Comparison of ENCODE assay signal across 17 cellular contexts in the genomic region with DNA sequence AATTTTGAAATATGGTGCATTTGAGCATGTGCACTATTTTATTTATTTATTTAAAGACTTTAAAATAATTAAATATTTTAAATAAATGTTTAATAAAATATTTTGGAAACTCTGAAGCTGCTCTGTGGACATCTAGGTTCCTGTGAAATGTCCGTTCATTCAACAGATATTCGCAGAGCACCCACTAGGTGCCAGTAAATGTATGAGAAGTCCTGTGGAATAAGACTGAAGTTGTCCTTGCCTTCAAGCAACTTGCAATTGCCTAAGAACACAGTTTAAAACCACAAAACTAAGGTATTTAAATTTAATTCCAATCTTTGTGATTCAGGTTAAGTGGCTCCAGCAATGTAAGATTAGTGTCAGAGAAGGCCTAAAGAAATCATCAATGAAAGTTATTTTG.
DNase-seq lines count a peak whose midpoint lies in the region; ATAC-seq, FAIRE-seq and TF ChIP-seq lines count a peak whose summit lies in the region.
"Had no signal": no experiment of that assay in that cellular context is flagged by ENCODE, and none has a peak within 500 bp of the region (broad histone marks: within the 10 kb centered on the region; RNA-seq: fewer than 3 reads in every experiment).

No MANE protein-coding gene starts in this region.

- FAIRE-seq in HepG2 (lab: Jason Lieb, UNC), result no peak

- H3K9ac ChIP-seq in H9 (ENCODE audit: extremely low read depth, insufficient read length, low read length) (no peak overlapping the region), HepG2 (ENCODE audit: insufficient read depth, low read depth, low read length) (no peak overlapping the region)
- H3K9ac ChIP-seq: KMS-11 had no signal

- H4K20me1 ChIP-seq in H9 (ENCODE audit: control insufficient read depth, insufficient read depth, insufficient read length) (no peaks in the 10 kb centered on the region), HepG2 (ENCODE audit: insufficient read depth, low read length) (no peaks in the 10 kb centered on the region)

- intact Hi-C loops in HepG2 (cut with micrococcal nuclease; ENCODE audit: unreplicated experiment), result no loop called here

- WGBS in H9 (ENCODE audit: extremely low coverage, insufficient read length, low lambda C conversion rate), result no CpG with 5 or more reads among the region's 2 CpGs
- WGBS in HepG2 (ENCODE audit: low lambda C conversion rate), result 27% methylated on average over 2 of the region's 2 CpGs

- H3K27ac ChIP-seq in H9 (ENCODE audit: insufficient read length, low read depth, low read length) (no peak overlapping the region), HepG2 (ENCODE audit: extremely low read length, insufficient read depth, low read length) (no peak overlapping the region)
- H3K27ac ChIP-seq: KMS-11, left ventricle myocardium inferior had no signal

- in situ Hi-C loops in astrocyte of the cerebellum (cut with HindIII; ENCODE audit: low sequenced_read_pairs), result no loop called here
- in situ Hi-C loops in HepG2 (cut with HindIII; ENCODE audit: extremely low pct_ligation_motif_present, low pct_unique_long_range_greater_than_20kb), result no loop called here

- no peak overlapping the region for H2BK120ac ChIP-seq in H9 (ENCODE audit: low read depth, low read length, poor library complexity, severe bottlenecking)

- POLR2A ChIA-PET in HepG2 (lab: Yijun Ruan, JAX), result no interaction called here

- TF ChIP-seq CTCF in H9 (conservative IDR thresholded peaks at IDR 0.05) (peak; percentile 25; the same call in 2 of the 3 replicates), astrocyte of the cerebellum (IDR thresholded peaks at IDR 0.05; ENCODE audit: low read depth, low read length, missing control alignments) (peak; percentile 27), HepG2 (CRISPR knock-in tag; IDR thresholded peaks at IDR 0.05) (peak; percentile 36)

- TF ChIP-seq EP300 in HepG2 (IDR thresholded peaks at IDR 0.05; ENCODE audit: low read depth in 2 of 2, low read length in 2 of 2) (no peak), HepG2 (CRISPR knock-in tag; IDR thresholded peaks at IDR 0.05; ENCODE audit: borderline replicate concordance) (no peak)

- H3K27me3 Mint-ChIP-seq in H9 (ENCODE audit: low read depth) (no peaks in the 10 kb centered on the region), T-helper 17 cell (no peaks in the 10 kb centered on the region)
- no peaks in the 10 kb centered on the region for H3K27me3 Mint-ChIP-seq in T-helper 2 cell treated with Interferon-gamma antibody and Interleukin-4, amounts not matched to agents 5 μg/mL and 100 μg/mL, for 36 hours (ENCODE audit: low read depth)
- H3K27me3 Mint-ChIP-seq: activated B cell treated with CpG ODN at 0.5 μM for 24 hours had no signal

- no peaks in the 10 kb centered on the region for H3K23me2 ChIP-seq in H9 (ENCODE audit: insufficient read length, low read depth, low read length, poor library complexity, severe bottlenecking)

- H2BK15ac ChIP-seq in H9 (ENCODE audit: low read depth, low read length), result no peak overlapping the region

- H3K4ac ChIP-seq in H9 (ENCODE audit: low read depth, low read length), result no peak overlapping the region

- H2AK5ac ChIP-seq in H9 (ENCODE audit: insufficient read length, low read length), result no peak overlapping the region

- no peak overlapping the region for H3T11ph ChIP-seq in H9 (ENCODE audit: low read length)

- H3K56ac ChIP-seq in H9 (ENCODE audit: insufficient read length, low read depth, low read length), result no peak overlapping the region

- no peak overlapping the region for H2AFZ ChIP-seq in H9 (ENCODE audit: low read length)
- H2AFZ ChIP-seq in HepG2 (ENCODE audit: low read length), result no peak overlapping the region

- no peak for TF ChIP-seq RAD21 in HepG2 (CRISPR knock-in tag; IDR thresholded peaks at IDR 0.05)

- H3K27me3 ChIP-seq in H9 (ENCODE audit: insufficient read depth, low read length) (no peaks in the 10 kb centered on the region), HepG2 (ENCODE audit: control insufficient read depth in 1 of 2, insufficient read depth in 2 of 2, low read length in 2 of 2) (no peaks in the 10 kb centered on the region)
- H3K27me3 ChIP-seq: BE2C had no signal

- no TSS peak for BruUV-seq in HepG2 (replicated peaks; lab: Mats Ljungman, UMichigan)

- H3K79me1 ChIP-seq in H9 (ENCODE audit: insufficient read depth, low read depth, low read length, poor library complexity, severe bottlenecking), result no peaks in the 10 kb centered on the region

- ATAC-seq in HepG2, result 0 out of 3 replicates have a peak, but pooled peaks have one; percentile 35
- no peak for ATAC-seq in GM18909 (IDR thresholded peaks at IDR 0.05; ENCODE audit: poor library complexity, unreplicated experiment)
- ATAC-seq in T-helper 17 cell, result no peak

- DNase-seq in H9 (no peak), MV-4-11 (lab: John Stamatoyannopoulos, UW) (peak; percentile 27), astrocyte of the cerebellum (ENCODE audit: low read depth) (no peak), HepG2 (ENCODE audit: low spot score) (peak; percentile 3), T-helper 17 cell (no peak)
- no peak for DNase-seq in T-helper 2 cell treated with Interferon-gamma antibody and Interleukin-4, amounts not matched to agents 5 μg/mL and 100 μg/mL, for 36 hours (ENCODE audit: low spot score)
- DNase-seq: activated B cell treated with CpG ODN at 0.5 μM for 24 hours; amniotic stem cell; BE2C; DMS153; foreskin fibroblast; left ventricle myocardium inferior; NCI-H187 treated with DMSO at 0.1 percent for 48 hours; NCI-H510A treated with DMSO at 0.1 percent for 48 hours; stimulated activated CD4-positive, alpha-beta T cell treated with anti-CD3 and anti-CD28 coated beads, Interleukin-4, amount 100 ng/mL, for 4 hours had no signal

- H3K9me3 ChIP-seq in H9 (ENCODE audit: control insufficient read depth, low read depth, low read length) (no peaks in the 10 kb centered on the region), HepG2 (ENCODE audit: low read length) (peaks cover 4% of the 10 kb centered on the region; the same call in 1 of the 2 replicates), T-helper 17 cell (ENCODE audit: control insufficient read depth, low read length, poor library complexity, severe bottlenecking) (no peaks in the 10 kb centered on the region)
- H3K9me3 ChIP-seq: BE2C, left ventricle myocardium inferior had no signal

- H3K4me1 Mint-ChIP-seq in H9 (no peaks in the 10 kb centered on the region), T-helper 17 cell (no peaks in the 10 kb centered on the region)
- H3K4me1 Mint-ChIP-seq in T-helper 2 cell treated with Interferon-gamma antibody and Interleukin-4, amounts not matched to agents 5 μg/mL and 100 μg/mL, for 36 hours (ENCODE audit: low read depth), result no peaks in the 10 kb centered on the region
- H3K4me1 Mint-ChIP-seq: activated B cell treated with CpG ODN at 0.5 μM for 24 hours had no signal

- no peak overlapping the region for H2BK12ac ChIP-seq in H9 (ENCODE audit: insufficient read length, low read depth, low read length)

- H2BK5ac ChIP-seq in H9 (ENCODE audit: insufficient read length, low read length), result no peak overlapping the region

- no peak for TF ChIP-seq POLR2A in HepG2 (IDR thresholded peaks at IDR 0.05; ENCODE audit: insufficient read depth in 1 of 2, low read depth in 2 of 2, low read length in 2 of 2)

- H3K79me2 ChIP-seq in H9 (ENCODE audit: insufficient read depth, low read length) (no peaks in the 10 kb centered on the region), HepG2 (ENCODE audit: insufficient read depth, low read length) (no peaks in the 10 kb centered on the region)

- H3K4me1 ChIP-seq in H9 (ENCODE audit: insufficient read depth, low read length) (no peaks in the 10 kb centered on the region), HepG2 (ENCODE audit: insufficient read depth, low read length) (no peaks in the 10 kb centered on the region)
- H3K4me1 ChIP-seq: BE2C, left ventricle myocardium inferior had no signal

- no peak overlapping the region for H3K18ac ChIP-seq in H9 (ENCODE audit: insufficient read length, low read depth, low read length)

- H3K4me3 Mint-ChIP-seq in H9, result no peak overlapping the region
- no peak overlapping the region for H3K4me3 Mint-ChIP-seq in T-helper 2 cell treated with Interferon-gamma antibody and Interleukin-4, amounts not matched to agents 5 μg/mL and 100 μg/mL, for 36 hours
- H3K4me3 Mint-ChIP-seq in T-helper 17 cell, result no peak overlapping the region
- H3K4me3 Mint-ChIP-seq: activated B cell treated with CpG ODN at 0.5 μM for 24 hours had no signal

- CTCF ChIA-PET in HepG2 (lab: Yijun Ruan, JAX; ENCODE audit: low intra/inter-chr PET ratio, low total read pairs), result no interaction called here

- no peak overlapping the region for H3K4me2 ChIP-seq in H9 (ENCODE audit: insufficient read depth, insufficient read length, low read length)
- no peak overlapping the region for H3K4me2 ChIP-seq in HepG2 (ENCODE audit: low read depth, low read length)
- H3K4me2 ChIP-seq: KMS-11 had no signal

- H3K4me3 ChIP-seq in astrocyte of the cerebellum (ENCODE audit: low read depth, low read length), result no peak overlapping the region
- no peak overlapping the region for H3K4me3 ChIP-seq in HepG2 (replicated peaks in 1 of 3; ENCODE audit: insufficient read depth in 1 of 3, low read depth in 2 of 3, low read length in 3 of 3)
- H3K4me3 ChIP-seq: left ventricle myocardium inferior had no signal

- no peaks in the 10 kb centered on the region for H3K36me3 Mint-ChIP-seq in H9 (ENCODE audit: insufficient read depth in 1 of 3, low read depth in 3 of 3)
- no peaks in the 10 kb centered on the region for H3K36me3 Mint-ChIP-seq in T-helper 2 cell treated with Interferon-gamma antibody and Interleukin-4, amounts not matched to agents 5 μg/mL and 100 μg/mL, for 36 hours (ENCODE audit: low read depth)
- H3K36me3 Mint-ChIP-seq in T-helper 17 cell (ENCODE audit: low read depth), result no peaks in the 10 kb centered on the region

- no peak overlapping the region for H3K14ac ChIP-seq in H9 (ENCODE audit: insufficient read depth, low read length)

- H4K8ac ChIP-seq in H9 (replicated peaks; ENCODE audit: insufficient read length, low read depth, low read length), result no peak overlapping the region

- no peak overlapping the region for H2BK20ac ChIP-seq in H9 (ENCODE audit: low read depth, low read length, poor library complexity, severe bottlenecking)

- H3K36me3 ChIP-seq in HepG2 (replicated peaks in 1 of 2; ENCODE audit: control insufficient read depth in 1 of 2, insufficient read depth in 2 of 2, low read length in 2 of 2), result no peaks in the 10 kb centered on the region
- H3K36me3 ChIP-seq: BE2C, left ventricle myocardium inferior had no signal

- H3K27ac Mint-ChIP-seq in H9 (no peak overlapping the region), T-helper 17 cell (no peak overlapping the region)
- H3K27ac Mint-ChIP-seq in T-helper 2 cell treated with Interferon-gamma antibody and Interleukin-4, amounts not matched to agents 5 μg/mL and 100 μg/mL, for 36 hours, result no peak overlapping the region
- H3K27ac Mint-ChIP-seq: activated B cell treated with CpG ODN at 0.5 μM for 24 hours had no signal

- no peak overlapping the region for H3K23ac ChIP-seq in H9 (ENCODE audit: insufficient read length, low read depth, low read length)

- no peak overlapping the region for H4K5ac ChIP-seq in H9 (ENCODE audit: insufficient read length, low read depth, low read length)

- no peak overlapping the region for H4K91ac ChIP-seq in H9 (ENCODE audit: insufficient read length, low read depth, low read length)

- H3K9me3 Mint-ChIP-seq in H9, result no peaks in the 10 kb centered on the region
- H3K9me3 Mint-ChIP-seq in T-helper 2 cell treated with Interferon-gamma antibody and Interleukin-4, amounts not matched to agents 5 μg/mL and 100 μg/mL, for 36 hours, result no peaks in the 10 kb centered on the region

Comparison
In these comparisons a context has a peak if more than half of its experiments do, and no peak if none do; other contexts are left out.
1. DNase-seq: peak in MV-4-11 (single experiment) and HepG2 (single experiment); none in H9 (single experiment), astrocyte of the cerebellum (single experiment), T-helper 2 cell treated with Interferon-gamma antibody and Interleukin-4, amounts not matched to agents 5 μg/mL and 100 μg/mL, for 36 hours (single experiment) and T-helper 17 cell (0 of 3).
2. Peak in every context shown above with its lines, with median percentiles within 50 percentile points of each other: CTCF ChIP-seq.